Comparison of ENCODE assay signal across 31 cellular contexts in the genomic region with DNA sequence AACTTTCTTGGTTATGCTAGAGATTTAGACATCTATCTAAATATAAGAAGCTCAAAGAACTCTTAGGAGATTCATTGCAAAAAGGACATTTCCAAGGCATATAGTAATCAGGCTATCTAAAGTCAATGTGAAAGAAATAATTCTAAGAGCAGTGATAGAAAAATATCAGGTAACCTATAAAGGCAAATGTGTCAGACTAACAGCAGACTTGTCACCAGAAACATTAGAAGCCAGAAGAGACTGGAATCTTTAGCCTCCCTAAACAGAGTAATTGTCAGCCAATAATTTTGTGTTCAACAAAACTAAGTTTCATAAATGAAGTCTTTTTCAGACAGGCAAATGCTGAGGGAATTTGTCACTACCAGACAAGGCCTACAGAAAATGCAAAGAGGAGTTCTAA.
"Had no signal": no experiment of that assay in that cellular context is flagged by ENCODE, and none has a peak within 500 bp of the region (broad histone marks: within the 10 kb centered on the region; RNA-seq: fewer than 3 reads in every experiment).

No MANE protein-coding gene starts in this region.

- H3K4me1 Mint-ChIP-seq: activated CD4-positive, alpha-beta memory T cell treated with anti-CD3 and anti-CD28 coated beads, Interleukin-2, amount 10 ng/mL, durations not matched to agents 7 days and 5 days; activated naive CD4-positive, alpha-beta T cell treated with anti-CD3 and anti-CD28 coated beads, Interleukin-2, amount 10 ng/mL, durations not matched to agents 7 days and 5 days; central memory CD8-positive, alpha-beta T cell had no signal

- H3K4me3 ChIP-seq: coronary artery, dorsolateral prefrontal cortex, esophagus muscularis mucosa, gastrocnemius medialis, heart right ventricle had no signal

- H3K27ac Mint-ChIP-seq: activated CD4-positive, alpha-beta memory T cell treated with anti-CD3 and anti-CD28 coated beads, Interleukin-2, amount 10 ng/mL, durations not matched to agents 7 days and 5 days; activated CD4-positive, alpha-beta T cell treated with anti-CD3 and anti-CD28 coated beads, Interleukin-2, amount 10 ng/mL, durations not matched to agents 7 days and 5 days; activated naive CD4-positive, alpha-beta T cell treated with anti-CD3 and anti-CD28 coated beads, Interleukin-2, amount 10 ng/mL, durations not matched to agents 7 days and 5 days; activated naive CD4-positive, alpha-beta T cell treated with anti-CD3 and anti-CD28 coated beads, Interleukin-2, amount 50 U/mL, for 72 hours; activated T-cell treated with anti-CD3 and anti-CD28 coated beads, Interleukin-2, amount 50 U/mL, for 24 hours; activated T-cell treated with anti-CD3 and anti-CD28 coated beads, Interleukin-2, amount 50 U/mL, for 72 hours; dendritic cell treated with granulocyte-macrophage colony-stimulating factor and Interleukin-4, amounts not matched to agents 40 ng/mL and 50 ng/mL, for 4 days; endodermal cell; T-helper 17 cell; T-helper 2 cell treated with Interferon-gamma antibody and Interleukin-4, amounts not matched to agents 5 μg/mL and 100 μg/mL, for 36 hours had no signal

- H3K27me3 ChIP-seq: brain microvascular endothelial cell, esophagus muscularis mucosa, foreskin keratinocyte, gastrocnemius medialis, heart right ventricle had no signal

- H3K4me1 ChIP-seq: esophagus muscularis mucosa, gastrocnemius medialis had no signal

- H3K9me3 Mint-ChIP-seq: activated CD4-positive, alpha-beta memory T cell treated with anti-CD3 and anti-CD28 coated beads, Interleukin-2, amount 10 ng/mL, durations not matched to agents 7 days and 5 days had no signal

- DNase-seq: activated CD4-positive, alpha-beta memory T cell treated with anti-CD3 and anti-CD28 coated beads, Interleukin-2, amount 10 ng/mL, durations not matched to agents 7 days and 5 days; activated CD4-positive, alpha-beta T cell treated with anti-CD3 and anti-CD28 coated beads for 1 hour; activated CD4-positive, alpha-beta T cell treated with anti-CD3 and anti-CD28 coated beads for 4 hours; activated CD4-positive, alpha-beta T cell treated with anti-CD3 and anti-CD28 coated beads, Interleukin-2, amount 10 ng/mL, durations not matched to agents 7 days and 5 days; activated CD4-positive, alpha-beta T cell treated with anti-CD3 and anti-CD28 coated beads, Interleukin-2, amount 50 U/mL, for 4 hours; activated CD8-positive, alpha-beta memory T cell treated with anti-CD3 and anti-CD28 coated beads, Interleukin-2, amount 50 U/mL, for 48 hours; activated gamma-delta T cell; activated naive CD4-positive, alpha-beta T cell; activated naive CD4-positive, alpha-beta T cell treated with anti-CD3 and anti-CD28 coated beads, Interleukin-2, amount 10 ng/mL, durations not matched to agents 7 days and 5 days; activated T-cell treated with anti-CD3 and anti-CD28 coated beads for 4 hours; activated T-cell treated with anti-CD3 and anti-CD28 coated beads, Interleukin-2, amount 50 U/mL, for 24 hours; activated T-cell treated with anti-CD3 and anti-CD28 coated beads, Interleukin-2, amount 50 U/mL, for 72 hours; amniotic stem cell; anterior cingulate cortex; brain microvascular endothelial cell; dorsolateral prefrontal cortex; effector memory CD4-positive, alpha-beta T cell; endodermal cell; erythroblast; gastrocnemius medialis; heart right ventricle; T-helper 1 cell; T-helper 17 cell; T1000 had no signal

- H3K36me3 ChIP-seq: brain microvascular endothelial cell, esophagus muscularis mucosa, gastrocnemius medialis, heart right ventricle had no signal

- H3K9me3 ChIP-seq: gastrocnemius medialis had no signal

- H3K36me3 Mint-ChIP-seq: activated naive CD4-positive, alpha-beta T cell treated with anti-CD3 and anti-CD28 coated beads, Interleukin-2, amount 10 ng/mL, durations not matched to agents 7 days and 5 days had no signal

- H3K27me3 Mint-ChIP-seq: activated naive CD4-positive, alpha-beta T cell treated with anti-CD3 and anti-CD28 coated beads, Interleukin-2, amount 10 ng/mL, durations not matched to agents 7 days and 5 days; dendritic cell treated with granulocyte-macrophage colony-stimulating factor and Interleukin-4, amounts not matched to agents 40 ng/mL and 50 ng/mL, for 4 days had no signal

- H3K27ac ChIP-seq: brain microvascular endothelial cell, coronary artery, dorsolateral prefrontal cortex, esophagus muscularis mucosa, foreskin keratinocyte, gastrocnemius medialis, heart right ventricle had no signal

- H3K4me3 Mint-ChIP-seq: activated CD4-positive, alpha-beta memory T cell treated with anti-CD3 and anti-CD28 coated beads, Interleukin-2, amount 10 ng/mL, durations not matched to agents 7 days and 5 days; activated CD4-positive, alpha-beta T cell treated with anti-CD3 and anti-CD28 coated beads, Interleukin-2, amount 10 ng/mL, durations not matched to agents 7 days and 5 days; activated naive CD4-positive, alpha-beta T cell treated with anti-CD3 and anti-CD28 coated beads, Interleukin-2, amount 10 ng/mL, durations not matched to agents 7 days and 5 days; activated T-cell treated with anti-CD3 and anti-CD28 coated beads, Interleukin-2, amount 50 U/mL, for 24 hours; activated T-cell treated with anti-CD3 and anti-CD28 coated beads, Interleukin-2, amount 50 U/mL, for 72 hours; central memory CD8-positive, alpha-beta T cell; dendritic cell treated with granulocyte-macrophage colony-stimulating factor and Interleukin-4, amounts not matched to agents 40 ng/mL and 50 ng/mL, for 4 days; endodermal cell; T-helper 17 cell; T-helper 2 cell treated with Interferon-gamma antibody and Interleukin-4, amounts not matched to agents 5 μg/mL and 100 μg/mL, for 36 hours had no signal
